ENCODE assay signal across 25 cellular contexts in the genomic region with DNA sequence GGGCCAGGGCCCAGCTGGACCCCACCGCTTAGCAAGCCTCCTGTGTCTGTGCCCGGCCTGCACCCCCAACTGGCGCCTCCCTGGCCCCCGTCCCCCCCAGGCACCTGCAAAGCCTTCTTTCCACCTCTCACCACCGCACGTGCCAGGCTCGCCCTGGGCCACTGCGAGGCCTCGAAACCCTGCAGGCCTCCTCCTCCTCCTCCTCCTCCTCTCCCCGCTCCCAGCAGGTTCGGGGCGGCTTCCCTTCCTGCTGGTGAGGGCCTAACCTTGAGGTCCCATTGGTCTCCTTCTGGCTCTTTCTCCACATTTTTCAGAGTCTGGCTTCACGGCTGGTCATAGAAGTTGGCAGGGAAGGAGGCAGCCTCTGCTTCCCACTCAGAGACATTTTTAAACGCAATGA.
A peak's percentile ranks its signal among the peaks of the same experiment; 100 is the strongest.
DNase-seq lines count a peak whose midpoint lies in the region; ATAC-seq and TF ChIP-seq lines count a peak whose summit lies in the region.
"Had no signal": no experiment of that assay in that cellular context is flagged by ENCODE, and none has a peak within 500 bp of the region (broad histone marks: within the 10 kb centered on the region; RNA-seq: fewer than 3 reads in every experiment).

No MANE protein-coding gene starts in this region.

- no peaks in the 10 kb centered on the region for H3K36me3 Mint-ChIP-seq in activated naive CD4-positive, alpha-beta T cell treated with anti-CD3 and anti-CD28 coated beads, Interleukin-2, amount 50 U/mL, for 24 hours
- no peaks in the 10 kb centered on the region for H3K36me3 Mint-ChIP-seq in activated naive CD4-positive, alpha-beta T cell treated with anti-CD3 and anti-CD28 coated beads, Interleukin-2, amount 50 U/mL, for 72 hours
- peaks cover 4% of the 10 kb centered on the region for H3K36me3 Mint-ChIP-seq in T-helper 17 cell (ENCODE audit: low read depth)
- no peaks in the 10 kb centered on the region for H3K36me3 Mint-ChIP-seq in mesothelial cell of epicardium

- H3K9me3 Mint-ChIP-seq in activated naive CD4-positive, alpha-beta T cell treated with anti-CD3 and anti-CD28 coated beads, Interleukin-2, amount 50 U/mL, for 24 hours = no peaks in the 10 kb centered on the region
- H3K9me3 Mint-ChIP-seq in activated naive CD4-positive, alpha-beta T cell treated with anti-CD3 and anti-CD28 coated beads, Interleukin-2, amount 50 U/mL, for 72 hours = no peaks in the 10 kb centered on the region
- H3K9me3 Mint-ChIP-seq in mesothelial cell of epicardium = no peaks in the 10 kb centered on the region
- H3K9me3 Mint-ChIP-seq: activated naive CD4-positive, alpha-beta T cell treated with anti-CD3 and anti-CD28 coated beads for 36 hours; activated T-cell treated with anti-CD3 and anti-CD28 coated beads, Interleukin-2, amount 50 U/mL, for 72 hours; T-helper 1 cell treated with Interleukin-12 subunit alpha and Interleukin-12 subunit beta and Interleukin-4 antibody, amounts not matched to agents 30 μg/mL and 1 μg/mL, for 36 hours had no signal

- intact Hi-C loops in gastrocnemius medialis (cut with DNase I; ENCODE audit: low total_unique reads) = no loop called here

- DNase-seq in activated naive CD4-positive, alpha-beta T cell treated with anti-CD3 and anti-CD28 coated beads, Interleukin-2, amount 50 U/mL, for 72 hours (ENCODE audit: low spot score in 2 of 2) = no peak
- DNase-seq in T-helper 17 cell (no peak), mesothelial cell of epicardium (ENCODE audit: low spot score in 2 of 2, unreplicated experiment in 2 of 2) (no peak), gastrocnemius medialis (no peak), SW480 (ENCODE audit: low spot score) (no peak), hippocampal formation (lab: John Stamatoyannopoulos, UW) (no peak), foreskin fibroblast (no peak)
- DNase-seq: activated CD4-positive, alpha-beta T cell treated with anti-CD3 and anti-CD28 coated beads for 48 hours; activated naive CD4-positive, alpha-beta T cell treated with anti-CD3 and anti-CD28 coated beads for 36 hours; activated T-cell treated with anti-CD3 and anti-CD28 coated beads, Interleukin-2, amount 50 U/mL, for 72 hours; BE2C; effector CD8-positive, alpha-beta T cell; Karpas-422; mesenchymal stem cell; MV-4-11; NCI-H187; NCI-H774; spleen; stimulated activated CD4-positive, alpha-beta T cell treated with anti-CD3 and anti-CD28 coated beads, Interleukin-4, amount 100 ng/mL, for 24 hours; stimulated activated naive CD8-positive, alpha-beta T cell treated with anti-CD3 and anti-CD28 coated beads, Interleukin-15, Interleukin-2, amounts not matched to agents 100 U/mL and 50 U/mL, for 24 hours had no signal

- H3K9me3 ChIP-seq in T-helper 17 cell (ENCODE audit: control insufficient read depth, low read length, poor library complexity, severe bottlenecking) (no peaks in the 10 kb centered on the region), gastrocnemius medialis (no peaks in the 10 kb centered on the region)
- H3K9me3 ChIP-seq: BE2C, prostate gland, SJSA1, spleen, upper lobe of left lung had no signal

- in situ Hi-C loops in gastrocnemius medialis (cut with MboI; ENCODE audit: low sequenced_read_pairs in 4 of 4) = no loop called here

- peaks cover 54 to 91% of the 10 kb centered on the region in 2 donors for H3K4me1 ChIP-seq in gastrocnemius medialis
- H3K4me1 ChIP-seq: BE2C, SJSA1 had no signal

- TF ChIP-seq CTCF in mesothelial cell of epicardium (IDR thresholded peaks at IDR 0.05; ENCODE audit: unreplicated experiment) (no peak), gastrocnemius medialis (IDR thresholded peaks at IDR 0.05 in 4 of 5, conservative IDR thresholded peaks at IDR 0.05 in 1 of 5) (no peak), foreskin fibroblast (IDR thresholded peaks at IDR 0.05; ENCODE audit: low read depth, low read length) (no peak)

- peak overlapping the region; percentile 23 for H3K4me3 Mint-ChIP-seq in activated naive CD4-positive, alpha-beta T cell treated with anti-CD3 and anti-CD28 coated beads, Interleukin-2, amount 50 U/mL, for 24 hours
- H3K4me3 Mint-ChIP-seq in T-helper 17 cell = peak overlapping the region; percentile 59
- H3K4me3 Mint-ChIP-seq in mesothelial cell of epicardium = peak overlapping the region; percentile 30
- H3K4me3 Mint-ChIP-seq: activated naive CD4-positive, alpha-beta T cell treated with anti-CD3 and anti-CD28 coated beads for 36 hours; activated T-cell treated with anti-CD3 and anti-CD28 coated beads, Interleukin-2, amount 50 U/mL, for 72 hours; T-helper 1 cell treated with Interleukin-12 subunit alpha and Interleukin-12 subunit beta and Interleukin-4 antibody, amounts not matched to agents 30 μg/mL and 1 μg/mL, for 36 hours had no signal

- ATAC-seq in activated naive CD4-positive, alpha-beta T cell treated with anti-CD3 and anti-CD28 coated beads, Interleukin-2, amount 50 U/mL, for 72 hours = no peak
- ATAC-seq in T-helper 17 cell = no peak
- ATAC-seq in gastrocnemius medialis = no peak
- ATAC-seq: activated T-cell treated with anti-CD3 and anti-CD28 coated beads, Interleukin-2, amount 50 U/mL, for 72 hours; stimulated activated naive CD8-positive, alpha-beta T cell treated with anti-CD3 and anti-CD28 coated beads, Interleukin-15, Interleukin-2, amounts not matched to agents 100 U/mL and 50 U/mL, for 24 hours had no signal

- H3K4me3 ChIP-seq in gastrocnemius medialis (peak overlapping the region in 2 of 4 donors; percentile 68 to 81), foreskin fibroblast (ENCODE audit: low read depth in 1 of 2, low read length in 2 of 2) (no peak overlapping the region)
- H3K4me3 ChIP-seq: prostate gland, SJSA1, spleen, upper lobe of left lung had no signal

- peak overlapping the region; percentile 91 to 100 (median 98) for H3K27ac ChIP-seq in gastrocnemius medialis
- H3K27ac ChIP-seq: prostate gland, SJSA1, spleen, upper lobe of left lung had no signal

- H3K27ac Mint-ChIP-seq in activated naive CD4-positive, alpha-beta T cell treated with anti-CD3 and anti-CD28 coated beads, Interleukin-2, amount 50 U/mL, for 24 hours = no peak overlapping the region
- no peak overlapping the region for H3K27ac Mint-ChIP-seq in activated naive CD4-positive, alpha-beta T cell treated with anti-CD3 and anti-CD28 coated beads, Interleukin-2, amount 50 U/mL, for 72 hours
- no peak overlapping the region for H3K27ac Mint-ChIP-seq in T-helper 17 cell
- no peak overlapping the region for H3K27ac Mint-ChIP-seq in mesothelial cell of epicardium
- H3K27ac Mint-ChIP-seq: activated naive CD4-positive, alpha-beta T cell treated with anti-CD3 and anti-CD28 coated beads for 36 hours; activated T-cell treated with anti-CD3 and anti-CD28 coated beads, Interleukin-2, amount 50 U/mL, for 72 hours; T-helper 1 cell treated with Interleukin-12 subunit alpha and Interleukin-12 subunit beta and Interleukin-4 antibody, amounts not matched to agents 30 μg/mL and 1 μg/mL, for 36 hours had no signal

- no peaks in the 10 kb centered on the region for H3K36me3 ChIP-seq in gastrocnemius medialis
- H3K36me3 ChIP-seq: BE2C, prostate gland, SJSA1, spleen, upper lobe of left lung had no signal

- H3K27me3 Mint-ChIP-seq in activated naive CD4-positive, alpha-beta T cell treated with anti-CD3 and anti-CD28 coated beads, Interleukin-2, amount 50 U/mL, for 24 hours = peaks cover 19% of the 10 kb centered on the region
- H3K27me3 Mint-ChIP-seq in T-helper 17 cell (peaks cover 44% of the 10 kb centered on the region), mesothelial cell of epicardium (ENCODE audit: low read depth) (peaks cover 29% of the 10 kb centered on the region)

- peaks cover 9% of the 10 kb centered on the region for H3K4me1 Mint-ChIP-seq in activated naive CD4-positive, alpha-beta T cell treated with anti-CD3 and anti-CD28 coated beads, Interleukin-2, amount 50 U/mL, for 24 hours
- H3K4me1 Mint-ChIP-seq in T-helper 17 cell (peaks cover 4% of the 10 kb centered on the region), mesothelial cell of epicardium (peaks cover 30% of the 10 kb centered on the region)

- no peaks in the 10 kb centered on the region for H3K27me3 ChIP-seq in gastrocnemius medialis

- no peak for TF ChIP-seq POLR2A in gastrocnemius medialis (IDR thresholded peaks at IDR 0.05)
